Comparison of ENCODE assay signal across 1 cellular context in the genomic region with DNA sequence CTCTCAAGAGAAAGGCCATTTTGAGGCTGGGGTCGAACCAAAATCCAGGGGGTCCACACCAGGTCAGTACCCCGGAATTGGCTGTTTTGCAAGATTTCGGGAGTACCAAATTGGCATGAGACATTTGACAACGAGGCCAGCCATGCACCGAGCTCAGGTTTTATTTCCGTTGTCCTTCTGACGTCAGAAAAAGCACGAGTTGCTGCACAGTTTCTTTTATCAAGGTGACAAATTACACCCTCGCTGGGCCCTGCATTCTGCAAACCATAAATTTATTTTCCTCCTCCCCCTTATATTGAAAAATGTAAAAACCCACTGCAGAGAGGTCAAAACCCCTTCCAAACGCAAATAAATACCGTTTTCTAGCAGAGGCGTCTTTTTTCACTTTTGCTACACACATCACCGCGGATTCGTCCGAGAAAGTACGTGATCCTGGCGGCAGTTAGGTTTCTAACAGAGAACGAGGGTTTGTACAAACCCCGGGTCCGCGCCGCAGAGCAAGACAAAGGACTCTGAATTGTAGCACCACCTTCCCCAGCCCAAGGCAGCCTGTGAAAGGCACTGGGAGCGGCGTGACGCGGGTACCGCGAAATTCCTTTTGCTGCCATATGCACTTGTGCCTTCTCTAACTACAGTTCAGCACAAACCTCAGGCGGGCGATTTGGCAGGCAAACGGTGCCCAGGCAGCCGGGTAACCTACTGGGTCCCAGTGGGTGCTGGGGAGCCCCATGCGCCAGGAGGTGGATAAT.
TF ChIP-seq lines count a peak whose summit lies in the region.

No MANE protein-coding gene starts in this region.

TF ChIP-seq in HepG2, 621 proteins besides CTCF, POLR2A, EP300 and RAD21 (continued from another document and continues in another):
- TF ChIP-seq, protein P1, sequence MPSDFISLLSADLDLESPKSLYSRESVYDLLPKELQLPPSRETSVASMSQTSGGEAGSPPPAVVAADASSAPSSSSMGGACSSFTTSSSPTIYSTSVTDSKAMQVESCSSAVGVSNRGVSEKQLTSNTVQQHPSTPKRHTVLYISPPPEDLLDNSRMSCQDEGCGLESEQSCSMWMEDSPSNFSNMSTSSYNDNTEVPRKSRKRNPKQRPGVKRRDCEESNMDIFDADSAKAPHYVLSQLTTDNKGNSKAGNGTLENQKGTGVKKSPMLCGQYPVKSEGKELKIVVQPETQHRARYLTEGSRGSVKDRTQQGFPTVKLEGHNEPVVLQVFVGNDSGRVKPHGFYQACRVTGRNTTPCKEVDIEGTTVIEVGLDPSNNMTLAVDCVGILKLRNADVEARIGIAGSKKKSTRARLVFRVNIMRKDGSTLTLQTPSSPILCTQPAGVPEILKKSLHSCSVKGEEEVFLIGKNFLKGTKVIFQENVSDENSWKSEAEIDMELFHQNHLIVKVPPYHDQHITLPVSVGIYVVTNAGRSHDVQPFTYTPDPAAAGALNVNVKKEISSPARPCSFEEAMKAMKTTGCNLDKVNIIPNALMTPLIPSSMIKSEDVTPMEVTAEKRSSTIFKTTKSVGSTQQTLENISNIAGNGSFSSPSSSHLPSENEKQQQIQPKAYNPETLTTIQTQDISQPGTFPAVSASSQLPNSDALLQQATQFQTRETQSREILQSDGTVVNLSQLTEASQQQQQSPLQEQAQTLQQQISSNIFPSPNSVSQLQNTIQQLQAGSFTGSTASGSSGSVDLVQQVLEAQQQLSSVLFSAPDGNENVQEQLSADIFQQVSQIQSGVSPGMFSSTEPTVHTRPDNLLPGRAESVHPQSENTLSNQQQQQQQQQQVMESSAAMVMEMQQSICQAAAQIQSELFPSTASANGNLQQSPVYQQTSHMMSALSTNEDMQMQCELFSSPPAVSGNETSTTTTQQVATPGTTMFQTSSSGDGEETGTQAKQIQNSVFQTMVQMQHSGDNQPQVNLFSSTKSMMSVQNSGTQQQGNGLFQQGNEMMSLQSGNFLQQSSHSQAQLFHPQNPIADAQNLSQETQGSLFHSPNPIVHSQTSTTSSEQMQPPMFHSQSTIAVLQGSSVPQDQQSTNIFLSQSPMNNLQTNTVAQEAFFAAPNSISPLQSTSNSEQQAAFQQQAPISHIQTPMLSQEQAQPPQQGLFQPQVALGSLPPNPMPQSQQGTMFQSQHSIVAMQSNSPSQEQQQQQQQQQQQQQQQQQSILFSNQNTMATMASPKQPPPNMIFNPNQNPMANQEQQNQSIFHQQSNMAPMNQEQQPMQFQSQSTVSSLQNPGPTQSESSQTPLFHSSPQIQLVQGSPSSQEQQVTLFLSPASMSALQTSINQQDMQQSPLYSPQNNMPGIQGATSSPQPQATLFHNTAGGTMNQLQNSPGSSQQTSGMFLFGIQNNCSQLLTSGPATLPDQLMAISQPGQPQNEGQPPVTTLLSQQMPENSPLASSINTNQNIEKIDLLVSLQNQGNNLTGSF (CRISPR knock-in tag; IDR thresholded peaks at IDR 0.05): no peak
- TF ChIP-seq SAP130 (CRISPR knock-in tag; IDR thresholded peaks at IDR 0.05; ENCODE audit: low read depth) (peak; percentile 83), ZNF136 (CRISPR knock-in tag; IDR thresholded peaks at IDR 0.05; ENCODE audit: low read depth) (0 out of 2 replicates have a peak, but pooled peaks have one; percentile 51), ZNF747 (CRISPR knock-in tag; IDR thresholded peaks at IDR 0.05; ENCODE audit: borderline replicate concordance) (no peak), CREM (IDR thresholded peaks at IDR 0.05) (peak; percentile 64), CREM (CRISPR knock-in tag; IDR thresholded peaks at IDR 0.05) (no peak), FOXP1 (IDR thresholded peaks at IDR 0.05) (no peak), FOXP1 (CRISPR knock-in tag; IDR thresholded peaks at IDR 0.05) (no peak), BORCS8-MEF2B (CRISPR knock-in tag; IDR thresholded peaks at IDR 0.05) (no peak), SMAD3 (CRISPR knock-in tag; IDR thresholded peaks at IDR 0.05) (no peak), TRIM24 (CRISPR knock-in tag; IDR thresholded peaks at IDR 0.05) (no peak), NPAS2 (CRISPR knock-in tag; IDR thresholded peaks at IDR 0.05; ENCODE audit: borderline replicate concordance) (no peak), ZNF547 (CRISPR knock-in tag; IDR thresholded peaks at IDR 0.05) (no peak), MLLT10 (CRISPR knock-in tag; IDR thresholded peaks at IDR 0.05) (no peak), ZNF678 (CRISPR knock-in tag; IDR thresholded peaks at IDR 0.05) (no peak), STAT5B (CRISPR knock-in tag; IDR thresholded peaks at IDR 0.05) (no peak), ZNF790 (CRISPR knock-in tag; IDR thresholded peaks at IDR 0.05; ENCODE audit: borderline replicate concordance) (0 out of 2 replicates have a peak, but pooled peaks have one; percentile 24), MED1 (CRISPR knock-in tag; IDR thresholded peaks at IDR 0.05) (no peak), ZNF234 (CRISPR knock-in tag; conservative IDR thresholded peaks at IDR 0.05) (no peak), ZFP62 (CRISPR knock-in tag; IDR thresholded peaks at IDR 0.05) (no peak), PCBP2 (optimal IDR thresholded peaks at IDR 0.05; ENCODE audit: low read depth, low read length, poor library complexity, severe bottlenecking) (no peak), RXRA (CRISPR knock-in tag; IDR thresholded peaks at IDR 0.05) (no peak), ZZZ3 (CRISPR knock-in tag; IDR thresholded peaks at IDR 0.05; ENCODE audit: borderline replicate concordance) (no peak), ZNF550 (CRISPR knock-in tag; IDR thresholded peaks at IDR 0.05; ENCODE audit: borderline replicate concordance) (no peak), ZNF761 (CRISPR knock-in tag; conservative IDR thresholded peaks at IDR 0.05) (no peak), POGZ (CRISPR knock-in tag; IDR thresholded peaks at IDR 0.05) (no peak), PAF1 (CRISPR knock-in tag; IDR thresholded peaks at IDR 0.05) (no peak), SIN3B (IDR thresholded peaks at IDR 0.05; ENCODE audit: low read length) (peak; percentile 75)
- TF ChIP-seq, protein P2, sequence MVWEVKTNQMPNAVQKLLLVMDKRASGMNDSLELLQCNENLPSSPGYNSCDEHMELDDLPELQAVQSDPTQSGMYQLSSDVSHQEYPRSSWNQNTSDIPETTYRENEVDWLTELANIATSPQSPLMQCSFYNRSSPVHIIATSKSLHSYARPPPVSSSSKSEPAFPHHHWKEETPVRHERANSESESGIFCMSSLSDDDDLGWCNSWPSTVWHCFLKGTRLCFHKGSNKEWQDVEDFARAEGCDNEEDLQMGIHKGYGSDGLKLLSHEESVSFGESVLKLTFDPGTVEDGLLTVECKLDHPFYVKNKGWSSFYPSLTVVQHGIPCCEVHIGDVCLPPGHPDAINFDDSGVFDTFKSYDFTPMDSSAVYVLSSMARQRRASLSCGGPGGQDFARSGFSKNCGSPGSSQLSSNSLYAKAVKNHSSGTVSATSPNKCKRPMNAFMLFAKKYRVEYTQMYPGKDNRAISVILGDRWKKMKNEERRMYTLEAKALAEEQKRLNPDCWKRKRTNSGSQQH (CRISPR knock-in tag; IDR thresholded peaks at IDR 0.05; ENCODE audit: low read depth): no peak
- TF ChIP-seq, protein P3, sequence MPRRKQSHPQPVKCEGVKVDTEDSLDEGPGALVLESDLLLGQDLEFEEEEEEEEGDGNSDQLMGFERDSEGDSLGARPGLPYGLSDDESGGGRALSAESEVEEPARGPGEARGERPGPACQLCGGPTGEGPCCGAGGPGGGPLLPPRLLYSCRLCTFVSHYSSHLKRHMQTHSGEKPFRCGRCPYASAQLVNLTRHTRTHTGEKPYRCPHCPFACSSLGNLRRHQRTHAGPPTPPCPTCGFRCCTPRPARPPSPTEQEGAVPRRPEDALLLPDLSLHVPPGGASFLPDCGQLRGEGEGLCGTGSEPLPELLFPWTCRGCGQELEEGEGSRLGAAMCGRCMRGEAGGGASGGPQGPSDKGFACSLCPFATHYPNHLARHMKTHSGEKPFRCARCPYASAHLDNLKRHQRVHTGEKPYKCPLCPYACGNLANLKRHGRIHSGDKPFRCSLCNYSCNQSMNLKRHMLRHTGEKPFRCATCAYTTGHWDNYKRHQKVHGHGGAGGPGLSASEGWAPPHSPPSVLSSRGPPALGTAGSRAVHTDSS (CRISPR knock-in tag; conservative IDR thresholded peaks at IDR 0.05): no peak
- TF ChIP-seq, protein P4, sequence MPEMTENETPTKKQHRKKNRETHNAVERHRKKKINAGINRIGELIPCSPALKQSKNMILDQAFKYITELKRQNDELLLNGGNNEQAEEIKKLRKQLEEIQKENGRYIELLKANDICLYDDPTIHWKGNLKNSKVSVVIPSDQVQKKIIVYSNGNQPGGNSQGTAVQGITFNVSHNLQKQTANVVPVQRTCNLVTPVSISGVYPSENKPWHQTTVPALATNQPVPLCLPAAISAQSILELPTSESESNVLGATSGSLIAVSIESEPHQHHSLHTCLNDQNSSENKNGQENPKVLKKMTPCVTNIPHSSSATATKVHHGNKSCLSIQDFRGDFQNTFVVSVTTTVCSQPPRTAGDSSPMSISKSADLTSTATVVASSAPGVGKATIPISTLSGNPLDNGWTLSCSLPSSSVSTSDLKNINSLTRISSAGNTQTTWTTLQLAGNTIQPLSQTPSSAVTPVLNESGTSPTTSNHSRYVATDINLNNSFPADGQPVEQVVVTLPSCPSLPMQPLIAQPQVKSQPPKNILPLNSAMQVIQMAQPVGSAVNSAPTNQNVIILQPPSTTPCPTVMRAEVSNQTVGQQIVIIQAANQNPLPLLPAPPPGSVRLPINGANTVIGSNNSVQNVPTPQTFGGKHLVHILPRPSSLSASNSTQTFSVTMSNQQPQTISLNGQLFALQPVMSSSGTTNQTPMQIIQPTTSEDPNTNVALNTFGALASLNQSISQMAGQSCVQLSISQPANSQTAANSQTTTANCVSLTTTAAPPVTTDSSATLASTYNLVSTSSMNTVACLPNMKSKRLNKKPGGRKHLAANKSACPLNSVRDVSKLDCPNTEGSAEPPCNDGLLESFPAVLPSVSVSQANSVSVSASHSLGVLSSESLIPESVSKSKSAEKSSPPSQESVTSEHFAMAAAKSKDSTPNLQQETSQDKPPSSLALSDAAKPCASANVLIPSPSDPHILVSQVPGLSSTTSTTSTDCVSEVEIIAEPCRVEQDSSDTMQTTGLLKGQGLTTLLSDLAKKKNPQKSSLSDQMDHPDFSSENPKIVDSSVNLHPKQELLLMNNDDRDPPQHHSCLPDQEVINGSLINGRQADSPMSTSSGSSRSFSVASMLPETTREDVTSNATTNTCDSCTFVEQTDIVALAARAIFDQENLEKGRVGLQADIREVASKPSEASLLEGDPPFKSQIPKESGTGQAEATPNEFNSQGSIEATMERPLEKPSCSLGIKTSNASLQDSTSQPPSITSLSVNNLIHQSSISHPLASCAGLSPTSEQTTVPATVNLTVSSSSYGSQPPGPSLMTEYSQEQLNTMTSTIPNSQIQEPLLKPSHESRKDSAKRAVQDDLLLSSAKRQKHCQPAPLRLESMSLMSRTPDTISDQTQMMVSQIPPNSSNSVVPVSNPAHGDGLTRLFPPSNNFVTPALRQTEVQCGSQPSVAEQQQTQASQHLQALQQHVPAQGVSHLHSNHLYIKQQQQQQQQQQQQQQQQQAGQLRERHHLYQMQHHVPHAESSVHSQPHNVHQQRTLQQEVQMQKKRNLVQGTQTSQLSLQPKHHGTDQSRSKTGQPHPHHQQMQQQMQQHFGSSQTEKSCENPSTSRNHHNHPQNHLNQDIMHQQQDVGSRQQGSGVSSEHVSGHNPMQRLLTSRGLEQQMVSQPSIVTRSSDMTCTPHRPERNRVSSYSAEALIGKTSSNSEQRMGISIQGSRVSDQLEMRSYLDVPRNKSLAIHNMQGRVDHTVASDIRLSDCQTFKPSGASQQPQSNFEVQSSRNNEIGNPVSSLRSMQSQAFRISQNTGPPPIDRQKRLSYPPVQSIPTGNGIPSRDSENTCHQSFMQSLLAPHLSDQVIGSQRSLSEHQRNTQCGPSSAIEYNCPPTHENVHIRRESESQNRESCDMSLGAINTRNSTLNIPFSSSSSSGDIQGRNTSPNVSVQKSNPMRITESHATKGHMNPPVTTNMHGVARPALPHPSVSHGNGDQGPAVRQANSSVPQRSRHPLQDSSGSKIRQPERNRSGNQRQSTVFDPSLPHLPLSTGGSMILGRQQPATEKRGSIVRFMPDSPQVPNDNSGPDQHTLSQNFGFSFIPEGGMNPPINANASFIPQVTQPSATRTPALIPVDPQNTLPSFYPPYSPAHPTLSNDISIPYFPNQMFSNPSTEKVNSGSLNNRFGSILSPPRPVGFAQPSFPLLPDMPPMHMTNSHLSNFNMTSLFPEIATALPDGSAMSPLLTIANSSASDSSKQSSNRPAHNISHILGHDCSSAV (CRISPR knock-in tag; IDR thresholded peaks at IDR 0.05; ENCODE audit: borderline replicate concordance): no peak
- TF ChIP-seq, protein P5, sequence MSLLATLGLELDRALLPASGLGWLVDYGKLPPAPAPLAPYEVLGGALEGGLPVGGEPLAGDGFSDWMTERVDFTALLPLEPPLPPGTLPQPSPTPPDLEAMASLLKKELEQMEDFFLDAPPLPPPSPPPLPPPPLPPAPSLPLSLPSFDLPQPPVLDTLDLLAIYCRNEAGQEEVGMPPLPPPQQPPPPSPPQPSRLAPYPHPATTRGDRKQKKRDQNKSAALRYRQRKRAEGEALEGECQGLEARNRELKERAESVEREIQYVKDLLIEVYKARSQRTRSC (CRISPR knock-in tag; IDR thresholded peaks at IDR 0.05; ENCODE audit: low read depth): no peak
- TF ChIP-seq, protein P6, sequence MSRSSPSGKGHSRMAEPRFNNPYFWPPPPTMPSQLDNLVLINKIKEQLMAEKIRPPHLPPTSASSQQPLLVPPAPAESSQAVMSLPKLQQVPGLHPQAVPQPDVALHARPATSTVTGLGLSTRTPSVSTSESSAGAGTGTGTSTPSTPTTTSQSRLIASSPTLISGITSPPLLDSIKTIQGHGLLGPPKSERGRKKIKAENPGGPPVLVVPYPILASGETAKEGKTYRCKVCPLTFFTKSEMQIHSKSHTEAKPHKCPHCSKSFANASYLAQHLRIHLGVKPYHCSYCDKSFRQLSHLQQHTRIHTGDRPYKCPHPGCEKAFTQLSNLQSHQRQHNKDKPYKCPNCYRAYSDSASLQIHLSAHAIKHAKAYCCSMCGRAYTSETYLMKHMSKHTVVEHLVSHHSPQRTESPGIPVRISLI (CRISPR knock-in tag; IDR thresholded peaks at IDR 0.05; ENCODE audit: borderline replicate concordance): no peak
